Comparison of ENCODE assay signal across 21 cellular contexts in genomic region chr7:101819183-101819582, GRCh38. TPM values are rescaled to one million over a fixed set of nuclear protein-coding genes. Genes with fewer than 3 reads are reported as not detected.
A peak's percentile ranks its signal among the peaks of the same experiment; 100 is the strongest.
DNase-seq lines count a peak whose midpoint lies in the region; ATAC-seq, FAIRE-seq and TF ChIP-seq lines count a peak whose summit lies in the region.
"Had no signal": no experiment of that assay in that cellular context is flagged by ENCODE, and none has a peak within 500 bp of the region (broad histone marks: within the 10 kb centered on the region; RNA-seq: fewer than 3 reads in every experiment).

No MANE protein-coding gene starts in this region.

- no peak overlapping the region for H2BK15ac ChIP-seq in H1 (ENCODE audit: low read length)

- H2AK5ac ChIP-seq in H1 (ENCODE audit: low read depth, low read length): no peak overlapping the region

- H3K27me3 ChIP-seq in SK-N-SH (ENCODE audit: insufficient read depth): no peaks in the 10 kb centered on the region
- H3K27me3 ChIP-seq in H1 (replicated peaks in 1 of 4; ENCODE audit: control insufficient read depth in 3 of 4, extremely low read depth in 1 of 4, insufficient read depth in 3 of 4, low read length in 3 of 4): peaks cover 0 to 11% (median 7%) of the 10 kb centered on the region in 4 experiments; a peak in 6 of 7 replicates
- peaks cover 12% of the 10 kb centered on the region for H3K27me3 ChIP-seq in neural cell (ENCODE audit: insufficient read depth, low read depth, low read length)
- H3K27me3 ChIP-seq in uterus: no peaks in the 10 kb centered on the region
- no peaks in the 10 kb centered on the region for H3K27me3 ChIP-seq in pancreas
- H3K27me3 ChIP-seq in body of pancreas: no peaks in the 10 kb centered on the region
- H3K27me3 ChIP-seq: suprapubic skin had no signal

- no peak for DNase-seq in SK-N-SH
- DNase-seq in H1 (ENCODE audit: low read depth in 1 of 2, low spot score in 2 of 2): no peak
- no peak for DNase-seq in uterus
- DNase-seq in C1 segment of cervical spinal cord (lab: John Stamatoyannopoulos, UW): no peak
- no peak for DNase-seq in pancreas
- DNase-seq in body of pancreas: no peak
- DNase-seq: activated CD8-positive, alpha-beta T cell treated with anti-CD3 and anti-CD28 coated beads, Interleukin-2, amount 10 ng/mL, durations not matched to agents 7 days and 5 days; caudate nucleus; DMS79 treated with DMSO at 0.1 percent for 48 hours; effector CD4-positive, alpha-beta T cell; GM23248; left ventricle myocardium superior; naive thymus-derived CD8-positive, alpha-beta T cell; NCI-H1694; NCI-H446 treated with DMSO at 0.1 percent for 48 hours had no signal

- H3K14ac ChIP-seq in H1 (ENCODE audit: insufficient read length): no peak overlapping the region

- H3K18ac ChIP-seq in H1 (ENCODE audit: extremely low read depth, low read length): no peak overlapping the region

- no peak overlapping the region for H2BK120ac ChIP-seq in H1 (replicated peaks; ENCODE audit: low read depth, low read length)

- POLR2A ChIA-PET in SK-N-SH (lab: Yijun Ruan, JAX) (no interaction called here), H1 (lab: Charles Lee; ENCODE audit: partially characterized antibody) (interaction anchor here (1.1 to 2.2 kb wide), 3 partner anchors 56 to 139 kb away, joined by 3 to 7 read pairs (median 5); no protein-coding TSS in a partner anchor)

- TF ChIP-seq POLR2A in H1 (IDR thresholded peaks at IDR 0.05; ENCODE audit: control extremely low read depth in 1 of 2, low read depth in 2 of 2, low read length in 2 of 2) (no peak), uterus (IDR thresholded peaks at IDR 0.05) (no peak), body of pancreas (IDR thresholded peaks at IDR 0.05) (no peak)

- peaks cover 18 to 49% of the 10 kb centered on the region in 2 experiments; a peak in 3 of 4 replicates for H3K4me1 ChIP-seq in SK-N-SH (ENCODE audit: control insufficient read depth in 1 of 2, insufficient read depth in 2 of 2, low read depth in 1 of 2, low read length in 1 of 2)
- H3K4me1 ChIP-seq in H1 (replicated peaks in 1 of 4; ENCODE audit: control insufficient read depth in 3 of 4, insufficient read depth in 4 of 4, low read length in 3 of 4): peaks cover 13 to 29% (median 15%) of the 10 kb centered on the region in 4 experiments
- no peaks in the 10 kb centered on the region for H3K4me1 ChIP-seq in uterus
- peaks cover 0 to 11% (median 7%) of the 10 kb centered on the region in 3 donors for H3K4me1 ChIP-seq in pancreas
- peaks cover 23% of the 10 kb centered on the region for H3K4me1 ChIP-seq in body of pancreas

- no peak overlapping the region for H4K5ac ChIP-seq in H1 (ENCODE audit: insufficient read length, low read depth, low read length)

- H3K27ac ChIP-seq in SK-N-SH (ENCODE audit: low read depth in 2 of 2, low read length in 1 of 2) (no peak overlapping the region), H1 (ENCODE audit: low read depth, low read length) (no peak overlapping the region), neural cell (ENCODE audit: low read length) (no peak overlapping the region), uterus (peak overlapping the region; percentile 88 to 99), pancreas (no peak overlapping the region), body of pancreas (no peak overlapping the region)
- H3K27ac ChIP-seq: 22Rv1, GM23248, suprapubic skin had no signal

- CTCF ChIA-PET in SK-N-SH (lab: Yijun Ruan, JAX): interaction anchor here (1.4 to 5.7 kb wide), 7 partner anchors 10 to 452 kb away, joined by 4 to 36 read pairs (median 6); no protein-coding TSS in a partner anchor
- CTCF ChIA-PET in H1 (lab: Charles Lee; ENCODE audit: partially characterized antibody): interaction anchor here (0.6 to 3.0 kb wide), 5 partner anchors 11 to 216 kb away, joined by 3 to 13 read pairs (median 3); no protein-coding TSS in a partner anchor

- no peak overlapping the region for H2BK20ac ChIP-seq in H1 (ENCODE audit: low read length)

- H3F3A ChIP-seq in SK-N-SH (replicated peaks; ENCODE audit: insufficient read depth): peaks cover 11% of the 10 kb centered on the region
- H3F3A ChIP-seq in neural cell (ENCODE audit: insufficient read depth, low read length, poor library complexity, severe bottlenecking): no peaks in the 10 kb centered on the region

- H3K23me2 ChIP-seq in H1 (ENCODE audit: low read depth, low read length): peaks cover 11% of the 10 kb centered on the region; the same call in 1 of the 2 replicates

- H4K91ac ChIP-seq in H1 (replicated peaks; ENCODE audit: insufficient read length, low read length): no peak overlapping the region

- peaks cover 5% of the 10 kb centered on the region; the same call in 1 of the 2 replicates for H3K79me1 ChIP-seq in H1 (ENCODE audit: low read depth, low read length)

- H3K4me2 ChIP-seq in SK-N-SH: peak overlapping the region; percentile 26; the same call in 1 of the 2 replicates
- peak overlapping the region; percentile 74; a peak in 2 of 4 replicates for H3K4me2 ChIP-seq in H1 (ENCODE audit: insufficient read depth in 1 of 2, low read depth in 2 of 2, low read length in 2 of 2)
- peak overlapping the region; percentile 16 for H3K4me2 ChIP-seq in neural cell (ENCODE audit: low read length)

- no peak overlapping the region for H4K8ac ChIP-seq in H1 (ENCODE audit: extremely low read depth, insufficient read depth, low read length)

- TF ChIP-seq CTCF in SK-N-SH (IDR thresholded peaks at IDR 0.05): no peak
- TF ChIP-seq CTCF in H1 (IDR thresholded peaks at IDR 0.05; ENCODE audit: control extremely low read depth in 1 of 3, insufficient read depth in 1 of 3, low read depth in 1 of 3, low read length in 3 of 3): no peak
- TF ChIP-seq CTCF in neural cell (IDR thresholded peaks at IDR 0.05; ENCODE audit: poor library complexity, severe bottlenecking): no peak
- TF ChIP-seq CTCF in uterus (IDR thresholded peaks at IDR 0.05): no peak
- no peak for TF ChIP-seq CTCF in pancreas (IDR thresholded peaks at IDR 0.05)
- no peak for TF ChIP-seq CTCF in body of pancreas (IDR thresholded peaks at IDR 0.05)

- no peak overlapping the region for H3K23ac ChIP-seq in H1 (ENCODE audit: insufficient read length)

- TF ChIP-seq RAD21 in SK-N-SH (IDR thresholded peaks at IDR 0.05; ENCODE audit: low read length) (no peak), H1 (IDR thresholded peaks at IDR 0.05 in 1 of 2, conservative IDR thresholded peaks at IDR 0.05 in 1 of 2; ENCODE audit: low read depth in 2 of 2, low read length in 2 of 2) (no peak), neural cell (conservative IDR thresholded peaks at IDR 0.05) (no peak)

- H3K4ac ChIP-seq in H1 (replicated peaks; ENCODE audit: insufficient read length, low read depth, low read length): no peak overlapping the region

- H3K9ac ChIP-seq in SK-N-SH (no peak overlapping the region), H1 (replicated peaks in 1 of 4; ENCODE audit: extremely low read depth in 1 of 4, low read depth in 3 of 4, low read length in 3 of 4) (no peak overlapping the region), neural cell (ENCODE audit: low read length) (no peak overlapping the region)
- H3K9ac ChIP-seq: GM23248 had no signal

- ATAC-seq in SK-N-SH treated with all-trans-retinoic acid at 6 μM for 48 hours: no peak
- no peak for ATAC-seq in pancreas
- no peak for ATAC-seq in body of pancreas
- ATAC-seq: activated CD8-positive, alpha-beta T cell treated with anti-CD3 and anti-CD28 coated beads, Interleukin-2, amount 10 ng/mL, durations not matched to agents 7 days and 5 days; left ventricle myocardium superior; naive thymus-derived CD8-positive, alpha-beta T cell; Right ventricle myocardium inferior; sciatic nerve had no signal

- H3K9me3 ChIP-seq in SK-N-SH (no peaks in the 10 kb centered on the region), H1 (ENCODE audit: insufficient read depth in 2 of 2, low read depth in 1 of 2, low read length in 1 of 2) (no peaks in the 10 kb centered on the region), neural cell (ENCODE audit: low read length) (no peaks in the 10 kb centered on the region), uterus (no peaks in the 10 kb centered on the region), pancreas (no peaks in the 10 kb centered on the region), body of pancreas (no peaks in the 10 kb centered on the region)
- H3K9me3 ChIP-seq: suprapubic skin had no signal

- H3K79me2 ChIP-seq in SK-N-SH (ENCODE audit: insufficient read depth): peaks cover 78% of the 10 kb centered on the region
- H3K79me2 ChIP-seq in H1 (ENCODE audit: control insufficient read depth in 1 of 2, insufficient read depth in 2 of 2, low read length in 2 of 2): peaks cover 37 to 76% of the 10 kb centered on the region in 2 experiments
- peaks cover 60% of the 10 kb centered on the region for H3K79me2 ChIP-seq in neural cell (replicated peaks; ENCODE audit: insufficient read depth, low read length)

- H2BK12ac ChIP-seq in H1 (ENCODE audit: low read depth, low read length): no peak overlapping the region

- H2AFZ ChIP-seq in SK-N-SH (ENCODE audit: low read depth) (no peak overlapping the region), H1 (ENCODE audit: low read length) (no peak overlapping the region), neural cell (ENCODE audit: low read depth, low read length) (no peak overlapping the region)
- H2AFZ ChIP-seq: GM23248 had no signal

- no peak overlapping the region for H3K56ac ChIP-seq in H1 (replicated peaks; ENCODE audit: insufficient read length, low read depth, low read length)

- H3K9me2 ChIP-seq in SK-N-SH: no peaks in the 10 kb centered on the region
- no peaks in the 10 kb centered on the region for H3K9me2 ChIP-seq in neural cell (ENCODE audit: insufficient read depth, low read length)

- FAIRE-seq in H1 (lab: Jason Lieb, UNC) (no peak), pancreas (lab: Jason Lieb, UNC) (no peak)

- H3K4me3 ChIP-seq in SK-N-SH (ENCODE audit: low read depth in 2 of 2, low read length in 1 of 2) (no peak overlapping the region), H1 (ENCODE audit: extremely low read depth in 1 of 4, insufficient read depth in 2 of 4, low read depth in 3 of 4, low read length in 4 of 4) (peak overlapping the region in 1 of 4 experiments; percentile 81; a peak in 1 of 8 replicates), neural cell (ENCODE audit: low read length) (peak overlapping the region; percentile 73), uterus (no peak overlapping the region), pancreas (no peak overlapping the region), body of pancreas (no peak overlapping the region)
- H3K4me3 ChIP-seq: GM23248, suprapubic skin had no signal

- intact Hi-C loops in uterus (cut with DNase I; ENCODE audit: low total_unique reads) (loop anchor here (10.0 kb wide), 1 partner anchor 306 kb away; no protein-coding TSS in a partner anchor), pancreas (cut with DNase I) (loop anchor here in 1 of 3 donors (10.0 kb wide), 1 partner anchor 416 kb away; no protein-coding TSS in a partner anchor), body of pancreas (cut with DNase I) (no loop called here)

- no peak overlapping the region for H2BK5ac ChIP-seq in H1 (ENCODE audit: low read depth, low read length)

- TF ChIP-seq EP300 in SK-N-SH (IDR thresholded peaks at IDR 0.05; ENCODE audit: borderline replicate concordance in 1 of 2, low read depth in 1 of 2, low read length in 1 of 2) (no peak), H1 (IDR thresholded peaks at IDR 0.05; ENCODE audit: borderline replicate concordance in 1 of 2, low read depth in 2 of 2, low read length in 2 of 2) (no peak), neural cell (conservative IDR thresholded peaks at IDR 0.05; ENCODE audit: poor library complexity, severe bottlenecking) (no peak)

- 93% methylated on average over 2 of the region's 2 CpGs for WGBS in SK-N-SH (ENCODE audit: low lambda C conversion rate)
- WGBS in H1 (ENCODE audit: extremely low coverage in 1 of 2, insufficient coverage in 1 of 2, insufficient read length in 1 of 2, insufficient replicate concordance in 2 of 2, low coverage in 1 of 2, low lambda C conversion rate in 2 of 2, missing lambda C conversion rate in 1 of 2), 2 experiments: 71% methylated on average over 2 of the region's 2 CpGs; no CpG with 5 or more reads in 1 of the 2 experiments
- WGBS in pancreas, 2 donors: 98% methylated on average over 2 of the region's 2 CpGs
- WGBS in body of pancreas, 2 donors: 86 to 90% methylated on average over 2 of the region's 2 CpGs

- H3K36me3 ChIP-seq in SK-N-SH (replicated peaks in 1 of 2; ENCODE audit: control insufficient read depth in 1 of 2, insufficient read depth in 2 of 2, low read length in 1 of 2): no peaks in the 10 kb centered on the region
- H3K36me3 ChIP-seq in H1 (ENCODE audit: control insufficient read depth in 2 of 4, insufficient read depth in 4 of 4, low read length in 3 of 4): no peaks in the 10 kb centered on the region; a peak in 1 of 8 replicates
- no peaks in the 10 kb centered on the region for H3K36me3 ChIP-seq in neural cell (ENCODE audit: insufficient read depth, low read length)
- H3K36me3 ChIP-seq in uterus: no peaks in the 10 kb centered on the region
- no peaks in the 10 kb centered on the region for H3K36me3 ChIP-seq in pancreas
- no peaks in the 10 kb centered on the region for H3K36me3 ChIP-seq in body of pancreas (replicated peaks in 1 of 2; ENCODE audit: insufficient read depth in 1 of 2, low read depth in 2 of 2)
- H3K36me3 ChIP-seq: suprapubic skin had no signal

- peaks cover 60% of the 10 kb centered on the region for H4K20me1 ChIP-seq in SK-N-SH (ENCODE audit: insufficient read depth)
- H4K20me1 ChIP-seq in H1 (replicated peaks in 1 of 2; ENCODE audit: control insufficient read depth in 1 of 2, insufficient read depth in 2 of 2, low read length in 2 of 2): peaks cover 18 to 20% of the 10 kb centered on the region in 2 experiments
- H4K20me1 ChIP-seq in neural cell (ENCODE audit: insufficient read depth): peaks cover 18% of the 10 kb centered on the region

RNA-seq across cellular contexts. Expression of gene CUX1, which starts 1.8 kb away (rescaled TPM):
- polyA plus RNA-seq in SK-N-SH (2012; rRNA removed) (47.0 and 68.6 TPM in 2 replicates), H1 (2011; rRNA removed) (21.6 and 33.1 TPM in 2 replicates), neural cell (25.2 and 26.6 TPM in 2 replicates), pancreas (10 to 100 TPM; 18.9 to 21.3 TPM)
- polyA plus RNA-seq in SK-N-SH (2012; cell fraction: cytosol; rRNA removed): 46.5 and 58.2 TPM in 2 replicates
- 38.6 and 51.0 TPM in 2 replicates for polyA plus RNA-seq in SK-N-SH (2012; cell fraction: nucleus; rRNA removed)
- total RNA-seq in H1 (2021; fragmentation: NEBNext Ultra II Directional; extraction: Animal tissue kit (Norgen Biotek cat#: 25700)): 53.8 and 65.9 TPM in 2 replicates
- polyA plus RNA-seq in H1 (2011; cell fraction: cytosol; rRNA removed): 17.0 TPM
- polyA plus RNA-seq in H1 (2011; cell fraction: nucleus; rRNA removed): 36.0 TPM
- polyA plus RNA-seq in H1 (2012, experiment 1 of 2): 21.0 to 31.0 TPM (median 29.1 TPM) in 4 replicates
- 18.8 TPM for polyA plus RNA-seq in H1 (2012, experiment 2 of 2)
- polyA plus RNA-seq in H1 (2013, experiment 1 of 2): 32.6 TPM
- polyA plus RNA-seq in H1 (2013, experiment 2 of 2): 35.1 TPM
- polyA minus RNA-seq in H1 (2011; rRNA and poly(A)+ RNA removed): 34.6 and 44.1 TPM in 2 replicates
- 30.0 TPM for polyA minus RNA-seq in H1 (2011; cell fraction: cytosol; rRNA and poly(A)+ RNA removed)
- polyA minus RNA-seq in H1 (2011; cell fraction: nucleus; rRNA and poly(A)+ RNA removed): 71.2 TPM
- 71.1 and 84.6 TPM in 2 replicates for polyA minus RNA-seq in neural cell
- total RNA-seq in uterus (100 to 1,000 TPM in 1 of 4 donors, 10 to 100 TPM in 3; 58.2 to 295 (median 76.9) TPM), pancreas (10 to 100 TPM; 40.1 to 61.2 (median 48.4) TPM), body of pancreas (10 to 100 TPM; 42.0 to 47.5 TPM)

Comparison
In these comparisons a context has a peak if more than half of its experiments do, and no peak if none do; other contexts are left out.
1. H3K27ac ChIP-seq: peak in uterus (2 of 2); none in SK-N-SH (0 of 2), H1 (single experiment), neural cell (single experiment), pancreas (0 of 4) and body of pancreas (0 of 4).
2. H3K4me2 ChIP-seq: peak in every context shown above with its lines; median percentile 74 in H1; 26 in SK-N-SH; 16 in neural cell.